ENCODE assay signal across 10 cellular contexts in genomic region chr12:46470039-46470627, GRCh38.
DNase-seq lines count a peak whose midpoint lies in the region; ATAC-seq and TF ChIP-seq lines count a peak whose summit lies in the region.
"Had no signal": no experiment of that assay in that cellular context is flagged by ENCODE, and none has a peak within 500 bp of the region (broad histone marks: within the 10 kb centered on the region; RNA-seq: fewer than 3 reads in every experiment).

No MANE protein-coding gene starts in this region.

- peak overlapping the region; percentile 74 for H2AFZ ChIP-seq in DND-41 (ENCODE audit: low read depth, low read length)

- H3K4me3 ChIP-seq in DND-41 (ENCODE audit: low read depth in 1 of 2, low read length in 2 of 2) (peak overlapping the region in 1 of 2 experiments; percentile 51; a peak in 2 of 4 replicates), choroid plexus epithelial cell (ENCODE audit: low read depth, low read length) (no peak overlapping the region)
- no peak overlapping the region for H3K4me3 ChIP-seq in Jurkat, Clone E6-1 (ENCODE audit: low read length)

- no peaks in the 10 kb centered on the region for H3K9me3 ChIP-seq in DND-41 (ENCODE audit: insufficient read depth, low read length, severe bottlenecking)

- TF ChIP-seq CTCF in DND-41 (IDR thresholded peaks at IDR 0.05; ENCODE audit: borderline replicate concordance, extremely low read depth, low read length, poor library complexity, severe bottlenecking): no peak
- no peak for TF ChIP-seq CTCF in choroid plexus epithelial cell (conservative IDR thresholded peaks at IDR 0.05; ENCODE audit: low read depth, low read length)

- H3K9ac ChIP-seq in DND-41 (ENCODE audit: low read depth, low read length): peak overlapping the region; percentile 31; the same call in 1 of the 2 replicates

- no peaks in the 10 kb centered on the region for H3K27me3 ChIP-seq in DND-41 (ENCODE audit: insufficient read depth, low read length, poor library complexity)

- no peaks in the 10 kb centered on the region for H3K79me2 ChIP-seq in DND-41 (ENCODE audit: insufficient read depth, low read length)

- peak overlapping the region; percentile 56 for H3K4me2 ChIP-seq in DND-41 (ENCODE audit: insufficient read depth, low read length)

- no peaks in the 10 kb centered on the region for H4K20me1 ChIP-seq in DND-41 (ENCODE audit: insufficient read depth, low read length)

- peaks cover 23% of the 10 kb centered on the region for H3K4me1 ChIP-seq in DND-41 (ENCODE audit: insufficient read depth, low read length)

- intact Hi-C loops in cardiac septum (cut with DNase I): loop anchor here (5.0 kb wide), 2 partner anchors 52 to 88 kb away; no protein-coding TSS in a partner anchor

- peak overlapping the region; percentile 73 for H3K27ac ChIP-seq in DND-41 (ENCODE audit: low read length)

- ATAC-seq in DND-41 (ENCODE audit: insufficient read depth, low read depth): peak; percentile 94
- ATAC-seq in GM19438 (IDR thresholded peaks at IDR 0.05; ENCODE audit: low read depth, unreplicated experiment): peak; percentile 51
- ATAC-seq in GM19328 (IDR thresholded peaks at IDR 0.05; ENCODE audit: unreplicated experiment): no peak

- DNase-seq in DND-41 (peak; percentile 61), choroid plexus epithelial cell (ENCODE audit: low read depth) (peak; percentile 64), GM03348 (ENCODE audit: low spot score) (no peak), NCI-H2029 treated with DMSO at 0.1 percent for 48 hours (lab: John Stamatoyannopoulos, UW) (no peak), cardiac septum (ENCODE audit: low spot score) (no peak)
- DNase-seq in Jurkat, Clone E6-1 (ENCODE audit: low read depth, low spot score): peak; percentile 22
- DNase-seq: GF-D8, NCI-H524 treated with DMSO at 0.1 percent for 48 hours had no signal

- no peaks in the 10 kb centered on the region for H3K36me3 ChIP-seq in DND-41 (ENCODE audit: insufficient read depth, low read length)

Comparison
In these comparisons a context has a peak if more than half of its experiments do, and no peak if none do; other contexts are left out.
1. DNase-seq: peak in DND-41 (single experiment), Jurkat, Clone E6-1 (single experiment) and choroid plexus epithelial cell (single experiment); none in GM03348 (single experiment), NCI-H2029 treated with DMSO at 0.1 percent for 48 hours (single experiment) and cardiac septum (single experiment).